Comparison of ENCODE assay signal across 20 cellular contexts in the genomic region with DNA sequence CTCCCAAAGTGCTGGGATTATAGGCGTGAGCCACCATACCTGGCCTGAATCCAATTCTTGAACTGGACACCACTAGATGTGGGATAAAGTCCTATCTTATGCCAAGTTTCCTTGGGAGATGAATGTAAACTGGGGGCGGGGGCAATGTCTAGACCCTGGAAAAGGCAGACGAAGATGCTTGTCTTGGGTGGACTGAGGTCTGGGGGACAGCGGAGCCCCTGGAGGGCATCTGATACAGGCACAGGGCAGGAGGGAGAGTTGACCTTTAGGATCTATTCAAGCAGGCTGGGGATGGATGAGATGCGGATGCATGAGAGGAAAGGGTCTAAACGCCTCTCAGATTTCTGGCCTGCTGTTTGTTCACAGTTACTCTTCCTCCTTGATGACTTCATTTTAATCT. TPM values are rescaled to one million over a fixed set of nuclear protein-coding genes. Genes with fewer than 3 reads are reported as not detected.
A peak's percentile ranks its signal among the peaks of the same experiment; 100 is the strongest.
DNase-seq lines count a peak whose midpoint lies in the region; ATAC-seq and TF ChIP-seq lines count a peak whose summit lies in the region.
"Had no signal": no experiment of that assay in that cellular context is flagged by ENCODE, and none has a peak within 500 bp of the region (broad histone marks: within the 10 kb centered on the region; RNA-seq: fewer than 3 reads in every experiment).

No MANE protein-coding gene starts in this region.

- H2AK5ac ChIP-seq in trophoblast cell (ENCODE audit: low read length), result no peak overlapping the region

- no peak overlapping the region for H3K23ac ChIP-seq in trophoblast cell (ENCODE audit: low read length)

- no peak overlapping the region for H2BK12ac ChIP-seq in trophoblast cell (ENCODE audit: low read length)

- H3K9me3 ChIP-seq in trophoblast cell (ENCODE audit: insufficient read depth, low read depth, low read length), result peaks cover 3% of the 10 kb centered on the region
- H3K9me3 ChIP-seq: SK-N-SH had no signal

- peak overlapping the region; percentile 95 for H3K27ac ChIP-seq in RWPE1
- H3K27ac ChIP-seq in epithelial cell of prostate, result peak overlapping the region; percentile 92
- no peak overlapping the region for H3K27ac ChIP-seq in trophoblast cell (ENCODE audit: low read depth, low read length)
- H3K27ac ChIP-seq: KMS-11 had no signal

- H3K4me1 ChIP-seq in trophoblast cell (ENCODE audit: control insufficient read depth in 1 of 2, insufficient read depth in 2 of 2, low read length in 2 of 2), result peaks cover 7 to 9% of the 10 kb centered on the region in 2 experiments

- no peak overlapping the region for H2AFZ ChIP-seq in trophoblast cell (ENCODE audit: insufficient read depth, low read length, poor library complexity)

- H4K8ac ChIP-seq in trophoblast cell (ENCODE audit: low read depth, low read length), result no peak overlapping the region

- H4K12ac ChIP-seq in trophoblast cell (ENCODE audit: low read depth, low read length), result no peak overlapping the region

- no peak overlapping the region for H3K4me3 ChIP-seq in trophoblast cell (ENCODE audit: low read depth, low read length)
- H3K4me3 ChIP-seq: GM12878 had no signal

- DNase-seq in GM10266 (ENCODE audit: extremely low spot score), result peak; percentile 5
- DNase-seq in RWPE1 (ENCODE audit: low spot score), result no peak
- no peak for DNase-seq in epithelial cell of prostate (ENCODE audit: low read depth, low spot score)
- DNase-seq in sciatic nerve (ENCODE audit: low spot score), result peak; percentile 32
- DNase-seq in NCI-H524 treated with DMSO at 0.1 percent for 48 hours (lab: John Stamatoyannopoulos, UW), result no peak
- DNase-seq in amygdala (lab: John Stamatoyannopoulos, UW), result no peak
- no peak for DNase-seq in activated CD4-positive, alpha-beta T cell treated with anti-CD3 and anti-CD28 coated beads for 1 hour
- DNase-seq in trophoblast cell, result no peak
- DNase-seq: CD8-positive, alpha-beta T cell; DMS79 treated with DMSO at 0.1 percent for 48 hours; NCI-H1048; NCI-H1436 treated with DMSO at 0.1 percent for 48 hours; NCI-H2081; NCI-H510A; NCI-H82; SK-N-SH had no signal

- no peak overlapping the region for H3K4me2 ChIP-seq in trophoblast cell (ENCODE audit: low read length)
- H3K4me2 ChIP-seq: KMS-11 had no signal

- H2BK120ac ChIP-seq in trophoblast cell (ENCODE audit: insufficient read depth, low read length, poor library complexity), result no peak overlapping the region

- no peaks in the 10 kb centered on the region for H3K79me2 ChIP-seq in trophoblast cell (ENCODE audit: control insufficient read depth, insufficient read depth, low read length, poor library complexity)

- CTCF ChIA-PET in RWPE1 (lab: Yijun Ruan, JAX), result interaction anchor here (0.5 kb wide), 1 partner anchor 28 kb away, joined by 3 read pairs; no protein-coding TSS in a partner anchor

- intact Hi-C loops in sciatic nerve (cut with DNase I), result no loop called here

- TF ChIP-seq CTCF in GM10266 (IDR thresholded peaks at IDR 0.05; ENCODE audit: control insufficient read depth, insufficient read depth, low read depth, missing control alignments), result no peak
- no peak for TF ChIP-seq CTCF in RWPE1 (conservative IDR thresholded peaks at IDR 0.05; ENCODE audit: low read depth)

- H2BK5ac ChIP-seq in trophoblast cell (ENCODE audit: low read depth, low read length, poor library complexity), result no peak overlapping the region

- WGBS in trophoblast cell (ENCODE audit: extremely low coverage, insufficient coverage, insufficient read length), result no CpG with 5 or more reads among the region's 6 CpGs

- H3K4ac ChIP-seq in trophoblast cell (ENCODE audit: low read depth, low read length), result no peak overlapping the region

- no peak overlapping the region for H3K9ac ChIP-seq in trophoblast cell (ENCODE audit: low read length)
- H3K9ac ChIP-seq: KMS-11, SK-N-SH had no signal

- no peak for ATAC-seq in sciatic nerve
- ATAC-seq: CD8-positive, alpha-beta T cell; GM12878; HepG2; Right ventricle myocardium inferior had no signal

- no peak overlapping the region for H3K14ac ChIP-seq in trophoblast cell (ENCODE audit: low read length)

- no peaks in the 10 kb centered on the region for H3K27me3 ChIP-seq in trophoblast cell (ENCODE audit: insufficient read depth, low read length)

- H3K36me3 ChIP-seq in trophoblast cell (ENCODE audit: control insufficient read depth in 1 of 2, insufficient read depth in 2 of 2, low read length in 2 of 2), result no peaks in the 10 kb centered on the region

- H4K91ac ChIP-seq in trophoblast cell (ENCODE audit: low read depth, low read length), result no peak overlapping the region

- POLR2A ChIA-PET in RWPE1 (lab: Yijun Ruan, JAX; ENCODE audit: low non-redundant PET), result no interaction called here

- no peak overlapping the region for H3K18ac ChIP-seq in trophoblast cell (ENCODE audit: low read length)

- no peaks in the 10 kb centered on the region for H3K79me1 ChIP-seq in trophoblast cell (ENCODE audit: low read length)

RNA-seq across cellular contexts. Expression of a gene that starts 11.7 kb away (rescaled TPM):
- total RNA-seq in sciatic nerve, result 22.6 TPM
- 11.5 and 12.7 TPM in 2 replicates for polyA plus RNA-seq in trophoblast cell (2013)

RNA-seq across cellular contexts. Expression of a gene that starts 26.1 kb away (rescaled TPM):
- total RNA-seq in sciatic nerve, result 28.9 TPM
- polyA plus RNA-seq in trophoblast cell (2013), result 60.8 and 62.9 TPM in 2 replicates

RNA-seq across cellular contexts. Expression of a gene that starts 38.9 kb away (rescaled TPM):
- total RNA-seq in sciatic nerve, result 57.3 TPM
- polyA plus RNA-seq in trophoblast cell (2013), result 18.7 and 18.8 TPM in 2 replicates

RNA-seq across cellular contexts. Expression of a gene that starts 56.0 kb away (rescaled TPM):
- 147 TPM for total RNA-seq in sciatic nerve
- polyA plus RNA-seq in trophoblast cell (2013), result 9.1 and 9.3 TPM in 2 replicates

Comparison
In these comparisons a context has a peak if more than half of its experiments do, and no peak if none do; other contexts are left out.
1. DNase-seq: peak in GM10266 (single experiment) and sciatic nerve (single experiment); none in RWPE1 (single experiment), epithelial cell of prostate (single experiment), NCI-H524 treated with DMSO at 0.1 percent for 48 hours (single experiment), amygdala (0 of 56), activated CD4-positive, alpha-beta T cell treated with anti-CD3 and anti-CD28 coated beads for 1 hour (single experiment) and trophoblast cell (0 of 2).